In genomic region chr1:233368784-233369120, GRCh38 we compare ENCODE assay signal across 14 cellular contexts.
"Had no signal": no experiment of that assay in that cellular context is flagged by ENCODE, and none has a peak within 500 bp of the region (broad histone marks: within the 10 kb centered on the region; RNA-seq: fewer than 3 reads in every experiment).

No MANE protein-coding gene starts in this region.

- H3K27me3 ChIP-seq: ascending aorta, breast epithelium, right atrium auricular region, tibial artery, uterus had no signal

- H3K4me1 Mint-ChIP-seq: naive thymus-derived CD8-positive, alpha-beta T cell; stimulated activated naive B cell treated with anti-CD40 and anti-IgM and Interleukin-4, amounts not matched to agents 10 μg/mL and 1 μg/mL and 100 μg/mL, for 72 hours had no signal

- H3K27ac ChIP-seq: ascending aorta, breast epithelium, left ventricle myocardium inferior, right atrium auricular region, tibial artery, uterus had no signal

- H3K27ac Mint-ChIP-seq: naive thymus-derived CD8-positive, alpha-beta T cell; T-helper 2 cell treated with Interferon-gamma antibody and Interleukin-4, amounts not matched to agents 5 μg/mL and 100 μg/mL, for 36 hours had no signal

- ATAC-seq: activated CD4-positive, CD25-positive, alpha-beta regulatory T cell treated with anti-CD3 and anti-CD28 coated beads, Interleukin-2, amount 50 U/mL, for 24 hours; naive thymus-derived CD8-positive, alpha-beta T cell; stimulated activated naive B cell treated with anti-CD40 and anti-IgM and Interleukin-4, amounts not matched to agents 10 μg/mL and 1 μg/mL and 100 μg/mL, for 72 hours had no signal

- DNase-seq: activated CD4-positive, alpha-beta T cell treated with anti-CD3 and anti-CD28 coated beads, Interleukin-2, amount 50 U/mL, for 1 hour; activated naive CD4-positive, alpha-beta T cell treated with Interleukin-2 at 50 U/mL for 16 hours; left ventricle myocardium inferior; naive thymus-derived CD8-positive, alpha-beta T cell; stimulated activated CD4-positive, alpha-beta T cell treated with anti-CD3 and anti-CD28 coated beads, Interleukin-15, amount 100 ng/mL, for 24 hours; stimulated activated CD4-positive, alpha-beta T cell treated with anti-CD3 and anti-CD28 coated beads, Interleukin-4, amount 100 ng/mL, for 1 hour; stimulated activated naive B cell treated with anti-CD40 and anti-IgM and Interleukin-4, amounts not matched to agents 10 μg/mL and 1 μg/mL and 100 μg/mL, for 72 hours; tibial artery; uterus had no signal

- H3K4me3 Mint-ChIP-seq: naive thymus-derived CD8-positive, alpha-beta T cell; stimulated activated naive B cell treated with anti-CD40 and anti-IgM and Interleukin-4, amounts not matched to agents 10 μg/mL and 1 μg/mL and 100 μg/mL, for 72 hours; T-helper 2 cell treated with Interferon-gamma antibody and Interleukin-4, amounts not matched to agents 5 μg/mL and 100 μg/mL, for 36 hours had no signal

- H3K27me3 Mint-ChIP-seq: stimulated activated naive B cell treated with anti-CD40 and anti-IgM and Interleukin-4, amounts not matched to agents 10 μg/mL and 1 μg/mL and 100 μg/mL, for 72 hours had no signal

- H3K9me3 Mint-ChIP-seq: naive thymus-derived CD8-positive, alpha-beta T cell; stimulated activated naive B cell treated with anti-CD40 and anti-IgM and Interleukin-4, amounts not matched to agents 10 μg/mL and 1 μg/mL and 100 μg/mL, for 72 hours; T-helper 2 cell treated with Interferon-gamma antibody and Interleukin-4, amounts not matched to agents 5 μg/mL and 100 μg/mL, for 36 hours had no signal

- H3K9me3 ChIP-seq: ascending aorta, breast epithelium, left ventricle myocardium inferior, right atrium auricular region, tibial artery, uterus had no signal

- H3K4me1 ChIP-seq: ascending aorta, breast epithelium, left ventricle myocardium inferior, right atrium auricular region, tibial artery, uterus had no signal

- H3K36me3 Mint-ChIP-seq: naive thymus-derived CD8-positive, alpha-beta T cell had no signal

- H3K4me3 ChIP-seq: ascending aorta, breast epithelium, left ventricle myocardium inferior, right atrium auricular region, tibial artery, uterus had no signal

- H3K36me3 ChIP-seq: ascending aorta, breast epithelium, left ventricle myocardium inferior, right atrium auricular region, tibial artery, uterus had no signal
